19 cellular contexts compared by ENCODE assay signal in genomic region chr2:149652520-149652919, GRCh38.
"Had no signal": no experiment of that assay in that cellular context is flagged by ENCODE, and none has a peak within 500 bp of the region (broad histone marks: within the 10 kb centered on the region; RNA-seq: fewer than 3 reads in every experiment).

No MANE protein-coding gene starts in this region.

- H3K36me3 ChIP-seq: breast epithelium, esophagus muscularis mucosa, neutrophil, thyroid gland had no signal

- H3K27me3 ChIP-seq: breast epithelium, esophagus muscularis mucosa, neutrophil, thyroid gland had no signal

- H3K27ac ChIP-seq: breast epithelium, esophagus muscularis mucosa, neutrophil, thyroid gland had no signal

- H3K4me3 ChIP-seq: breast epithelium, esophagus muscularis mucosa, thyroid gland had no signal

- FAIRE-seq: endothelial cell of umbilical vein, frontal cortex had no signal

- DNase-seq: activated CD4-positive, alpha-beta T cell treated with anti-CD3 and anti-CD28 coated beads, Interleukin-2, amount 10 ng/mL, durations not matched to agents 24 days and 14 days; activated CD8-positive, alpha-beta T cell treated with anti-CD3 and anti-CD28 coated beads for 36 hours; activated naive CD4-positive, alpha-beta T cell treated with Interleukin-2 at 50 U/mL for 16 hours; activated naive CD8-positive, alpha-beta T cell treated with anti-CD3 and anti-CD28 coated beads, Interleukin-2, amount 10 ng/mL, durations not matched to agents 7 days and 5 days; activated T-cell treated with anti-CD3 and anti-CD28 coated beads, Interleukin-2, amount 50 U/mL, for 1 hour; aorta; cerebellar nuclear complex; effector CD8-positive, alpha-beta T cell; head of caudate nucleus; kidney glomerular epithelial cell; stimulated activated naive CD4-positive, alpha-beta T cell treated with Interleukin-2 at 50 U/mL for 16 hours; T1000; thyroid gland had no signal

- H3K4me1 ChIP-seq: breast epithelium, esophagus muscularis mucosa, thyroid gland had no signal

- H3K9me3 ChIP-seq: breast epithelium, esophagus muscularis mucosa, neutrophil, thyroid gland had no signal

- ATAC-seq: activated CD8-positive, alpha-beta T cell treated with anti-CD3 and anti-CD28 coated beads for 36 hours; natural killer cell treated with Interleukin-12 subunit alpha and Interleukin-12 subunit beta and Interleukin-15 and Interleukin-18, amount 100 ng/mL, for 72 hours had no signal
